Comparison of ENCODE assay signal across 18 cellular contexts in genomic region chr19:35294328-35294727, GRCh38. TPM values are rescaled to one million over a fixed set of nuclear protein-coding genes. Genes with fewer than 3 reads are reported as not detected.
"Had no signal": no experiment of that assay in that cellular context is flagged by ENCODE, and none has a peak within 500 bp of the region (broad histone marks: within the 10 kb centered on the region; RNA-seq: fewer than 3 reads in every experiment).

No MANE protein-coding gene starts in this region.

- H3K9me3 ChIP-seq: heart left ventricle, thoracic aorta had no signal

- H3K27ac Mint-ChIP-seq: activated CD4-positive, alpha-beta T cell treated with anti-CD3 and anti-CD28 coated beads, Interleukin-2, amount 10 ng/mL, durations not matched to agents 7 days and 5 days; activated naive CD8-positive, alpha-beta T cell treated with anti-CD3 and anti-CD28 coated beads for 36 hours; stimulated activated naive CD8-positive, alpha-beta T cell treated with anti-CD3 and anti-CD28 coated beads, Interleukin-15, amount 100 ng/mL, for 72 hours had no signal

- DNase-seq: activated CD4-positive, alpha-beta T cell treated with anti-CD3 and anti-CD28 coated beads, Interleukin-2, amount 10 ng/mL, durations not matched to agents 7 days and 5 days; activated CD4-positive, CD25-positive, alpha-beta regulatory T cell; activated CD8-positive, alpha-beta memory T cell treated with anti-CD3 and anti-CD28 coated beads, Interleukin-2, amount 50 U/mL, for 48 hours; activated gamma-delta T cell treated with Interleukin-2 at 50 U/mL for 16 hours; activated naive CD8-positive, alpha-beta T cell treated with anti-CD3 and anti-CD28 coated beads for 36 hours; effector memory CD4-positive, alpha-beta T cell; foreskin melanocyte; heart left ventricle; left colon; stimulated activated CD4-positive, alpha-beta T cell treated with anti-CD3 and anti-CD28 coated beads, Interleukin-1b, Interleukin-23, amount 100 ng/mL, for 48 hours; stimulated activated naive CD8-positive, alpha-beta T cell treated with anti-CD3 and anti-CD28 coated beads, Interleukin-15, amount 100 ng/mL, for 72 hours had no signal

- H3K4me1 ChIP-seq: heart left ventricle had no signal

- H3K9me3 Mint-ChIP-seq: activated CD4-positive, alpha-beta T cell treated with anti-CD3 and anti-CD28 coated beads, Interleukin-2, amount 10 ng/mL, durations not matched to agents 7 days and 5 days; activated naive CD8-positive, alpha-beta T cell treated with anti-CD3 and anti-CD28 coated beads for 36 hours; neural crest cell; stimulated activated naive CD8-positive, alpha-beta T cell treated with anti-CD3 and anti-CD28 coated beads, Interleukin-15, amount 100 ng/mL, for 72 hours had no signal

- H3K36me3 ChIP-seq: heart left ventricle, thoracic aorta had no signal

- ATAC-seq: heart left ventricle; left colon; stimulated activated naive CD8-positive, alpha-beta T cell treated with anti-CD3 and anti-CD28 coated beads, Interleukin-15, amount 100 ng/mL, for 72 hours had no signal

- H3K4me3 ChIP-seq: heart left ventricle, thoracic aorta had no signal

- H3K27ac ChIP-seq: heart left ventricle, parathyroid adenoma, thoracic aorta had no signal

- H3K9ac ChIP-seq: parathyroid adenoma had no signal

- H3K36me3 Mint-ChIP-seq: activated naive CD8-positive, alpha-beta T cell treated with anti-CD3 and anti-CD28 coated beads for 36 hours had no signal

- H3K4me3 Mint-ChIP-seq: activated CD4-positive, alpha-beta T cell treated with anti-CD3 and anti-CD28 coated beads, Interleukin-2, amount 10 ng/mL, durations not matched to agents 7 days and 5 days; activated naive CD8-positive, alpha-beta T cell treated with anti-CD3 and anti-CD28 coated beads for 36 hours; neural crest cell; stimulated activated naive CD8-positive, alpha-beta T cell treated with anti-CD3 and anti-CD28 coated beads, Interleukin-15, amount 100 ng/mL, for 72 hours had no signal

- H3K27me3 Mint-ChIP-seq: activated CD4-positive, alpha-beta T cell treated with anti-CD3 and anti-CD28 coated beads, Interleukin-2, amount 10 ng/mL, durations not matched to agents 7 days and 5 days; activated naive CD8-positive, alpha-beta T cell treated with anti-CD3 and anti-CD28 coated beads for 36 hours; stimulated activated naive CD8-positive, alpha-beta T cell treated with anti-CD3 and anti-CD28 coated beads, Interleukin-15, amount 100 ng/mL, for 72 hours had no signal

- H3K79me2 ChIP-seq: parathyroid adenoma had no signal

- H2AFZ ChIP-seq: parathyroid adenoma had no signal

- FAIRE-seq: TTC549 had no signal

- H3K4me1 Mint-ChIP-seq: activated naive CD8-positive, alpha-beta T cell treated with anti-CD3 and anti-CD28 coated beads for 36 hours; neural crest cell; stimulated activated naive CD8-positive, alpha-beta T cell treated with anti-CD3 and anti-CD28 coated beads, Interleukin-15, amount 100 ng/mL, for 72 hours had no signal

RNA-seq across cellular contexts. Expression of gene MAG, which starts 2.4 kb away (rescaled TPM):
- total RNA-seq: activated CD4-positive, alpha-beta T cell treated with anti-CD3 and anti-CD28 coated beads, Interleukin-2, amount 10 ng/mL, durations not matched to agents 7 days and 5 days; left colon; lung microvascular endothelial cell; neural crest cell; renal cortical epithelial cell; ureter had no signal

RNA-seq across cellular contexts. Expression of gene HAMP, which starts 12.0 kb away (rescaled TPM):
- total RNA-seq: left colon had no signal

RNA-seq across cellular contexts. Expression of gene CD22, which starts 34.7 kb away (rescaled TPM):
- total RNA-seq: lung microvascular endothelial cell, neural crest cell, renal cortical epithelial cell had no signal
